1 cellular context compared by ENCODE assay signal in the genomic region with DNA sequence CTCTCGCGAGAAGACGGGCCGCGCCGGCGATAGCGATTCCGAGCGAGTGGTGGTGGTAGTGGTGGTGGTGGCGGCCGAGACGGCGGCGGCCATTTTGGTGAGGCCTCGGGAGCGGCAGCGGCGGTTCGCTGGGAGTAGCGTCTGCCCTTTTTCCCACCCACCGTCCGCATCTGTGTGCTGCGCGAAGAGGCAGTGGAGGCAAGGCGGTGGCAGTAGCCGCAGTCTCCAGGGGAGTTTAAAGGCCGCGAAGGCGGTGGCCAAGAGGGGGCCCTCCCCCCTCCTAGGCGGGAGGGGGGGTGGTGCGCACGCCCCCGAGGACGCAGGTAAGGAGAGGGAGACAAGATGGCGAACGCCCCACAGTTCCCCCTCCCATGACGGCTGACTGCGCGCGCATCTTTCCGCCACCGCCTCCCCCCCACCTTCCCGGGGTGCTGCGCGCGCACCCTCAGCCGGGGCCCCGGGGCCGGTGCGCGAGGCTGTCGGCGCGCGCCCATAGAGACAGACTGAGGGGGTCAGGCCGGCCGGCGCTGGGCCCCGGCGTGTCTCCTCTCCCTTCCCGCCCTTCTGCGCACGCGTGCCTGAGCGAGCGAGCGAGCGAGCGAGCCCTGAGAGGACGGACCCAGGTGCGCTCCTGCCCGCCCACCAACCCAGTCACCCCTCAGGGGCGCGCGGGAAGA.
TF ChIP-seq lines count a peak whose summit lies in the region.

No MANE protein-coding gene starts in this region.

TF ChIP-seq in HepG2, 621 proteins besides CTCF, POLR2A, EP300 and RAD21 (continued from another document and continues in another):
- TF ChIP-seq, protein P1, sequence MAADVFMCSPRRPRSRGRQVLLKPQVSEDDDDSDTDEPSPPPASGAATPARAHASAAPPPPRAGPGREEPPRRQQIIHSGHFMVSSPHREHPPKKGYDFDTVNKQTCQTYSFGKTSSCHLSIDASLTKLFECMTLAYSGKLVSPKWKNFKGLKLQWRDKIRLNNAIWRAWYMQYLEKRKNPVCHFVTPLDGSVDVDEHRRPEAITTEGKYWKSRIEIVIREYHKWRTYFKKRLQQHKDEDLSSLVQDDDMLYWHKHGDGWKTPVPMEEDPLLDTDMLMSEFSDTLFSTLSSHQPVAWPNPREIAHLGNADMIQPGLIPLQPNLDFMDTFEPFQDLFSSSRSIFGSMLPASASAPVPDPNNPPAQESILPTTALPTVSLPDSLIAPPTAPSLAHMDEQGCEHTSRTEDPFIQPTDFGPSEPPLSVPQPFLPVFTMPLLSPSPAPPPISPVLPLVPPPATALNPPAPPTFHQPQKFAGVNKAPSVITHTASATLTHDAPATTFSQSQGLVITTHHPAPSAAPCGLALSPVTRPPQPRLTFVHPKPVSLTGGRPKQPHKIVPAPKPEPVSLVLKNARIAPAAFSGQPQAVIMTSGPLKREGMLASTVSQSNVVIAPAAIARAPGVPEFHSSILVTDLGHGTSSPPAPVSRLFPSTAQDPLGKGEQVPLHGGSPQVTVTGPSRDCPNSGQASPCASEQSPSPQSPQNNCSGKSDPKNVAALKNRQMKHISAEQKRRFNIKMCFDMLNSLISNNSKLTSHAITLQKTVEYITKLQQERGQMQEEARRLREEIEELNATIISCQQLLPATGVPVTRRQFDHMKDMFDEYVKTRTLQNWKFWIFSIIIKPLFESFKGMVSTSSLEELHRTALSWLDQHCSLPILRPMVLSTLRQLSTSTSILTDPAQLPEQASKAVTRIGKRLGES (CRISPR knock-in tag; IDR thresholded peaks at IDR 0.05; ENCODE audit: borderline replicate concordance), result no peak
- TF ChIP-seq RARA (CRISPR knock-in tag; IDR thresholded peaks at IDR 0.05), result no peak; the same call in 1 of the 2 replicates
- TF ChIP-seq ZNF556 (CRISPR knock-in tag; IDR thresholded peaks at IDR 0.05; ENCODE audit: borderline replicate concordance), result peak; percentile 43
- no peak for TF ChIP-seq MED8 (CRISPR knock-in tag; IDR thresholded peaks at IDR 0.05; ENCODE audit: insufficient replicate concordance)
- TF ChIP-seq, protein P2, sequence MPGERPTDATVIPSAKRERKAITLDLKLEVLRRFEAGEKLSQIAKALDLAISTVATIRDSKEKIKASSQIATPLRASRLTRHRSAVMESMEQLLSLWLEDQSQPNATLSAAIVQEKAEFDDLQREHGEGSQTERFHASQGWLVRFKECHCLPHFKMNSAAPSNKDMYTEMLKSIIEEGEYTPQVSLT (CRISPR knock-in tag; IDR thresholded peaks at IDR 0.05; ENCODE audit: borderline replicate concordance, low read depth), result no peak
- no peak for TF ChIP-seq HOXA7 (CRISPR knock-in tag; IDR thresholded peaks at IDR 0.05)
- TF ChIP-seq, protein P3, sequence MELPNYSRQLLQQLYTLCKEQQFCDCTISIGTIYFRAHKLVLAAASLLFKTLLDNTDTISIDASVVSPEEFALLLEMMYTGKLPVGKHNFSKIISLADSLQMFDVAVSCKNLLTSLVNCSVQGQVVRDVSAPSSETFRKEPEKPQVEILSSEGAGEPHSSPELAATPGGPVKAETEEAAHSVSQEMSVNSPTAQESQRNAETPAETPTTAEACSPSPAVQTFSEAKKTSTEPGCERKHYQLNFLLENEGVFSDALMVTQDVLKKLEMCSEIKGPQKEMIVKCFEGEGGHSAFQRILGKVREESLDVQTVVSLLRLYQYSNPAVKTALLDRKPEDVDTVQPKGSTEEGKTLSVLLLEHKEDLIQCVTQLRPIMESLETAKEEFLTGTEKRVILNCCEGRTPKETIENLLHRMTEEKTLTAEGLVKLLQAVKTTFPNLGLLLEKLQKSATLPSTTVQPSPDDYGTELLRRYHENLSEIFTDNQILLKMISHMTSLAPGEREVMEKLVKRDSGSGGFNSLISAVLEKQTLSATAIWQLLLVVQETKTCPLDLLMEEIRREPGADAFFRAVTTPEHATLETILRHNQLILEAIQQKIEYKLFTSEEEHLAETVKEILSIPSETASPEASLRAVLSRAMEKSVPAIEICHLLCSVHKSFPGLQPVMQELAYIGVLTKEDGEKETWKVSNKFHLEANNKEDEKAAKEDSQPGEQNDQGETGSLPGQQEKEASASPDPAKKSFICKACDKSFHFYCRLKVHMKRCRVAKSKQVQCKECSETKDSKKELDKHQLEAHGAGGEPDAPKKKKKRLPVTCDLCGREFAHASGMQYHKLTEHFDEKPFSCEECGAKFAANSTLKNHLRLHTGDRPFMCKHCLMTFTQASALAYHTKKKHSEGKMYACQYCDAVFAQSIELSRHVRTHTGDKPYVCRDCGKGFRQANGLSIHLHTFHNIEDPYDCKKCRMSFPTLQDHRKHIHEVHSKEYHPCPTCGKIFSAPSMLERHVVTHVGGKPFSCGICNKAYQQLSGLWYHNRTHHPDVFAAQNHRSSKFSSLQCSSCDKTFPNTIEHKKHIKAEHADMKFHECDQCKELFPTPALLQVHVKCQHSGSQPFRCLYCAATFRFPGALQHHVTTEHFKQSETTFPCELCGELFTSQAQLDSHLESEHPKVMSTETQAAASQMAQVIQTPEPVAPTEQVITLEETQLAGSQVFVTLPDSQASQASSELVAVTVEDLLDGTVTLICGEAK (IDR thresholded peaks at IDR 0.05), result no peak
- TF ChIP-seq, protein P3 (CRISPR knock-in tag; IDR thresholded peaks at IDR 0.05), result no peak; the same call in none of the 2 replicates
- no peak for TF ChIP-seq LCORL (IDR thresholded peaks at IDR 0.05)
- TF ChIP-seq LCORL (CRISPR knock-in tag; IDR thresholded peaks at IDR 0.05), result no peak; the same call in 1 of the 2 replicates
- TF ChIP-seq RCOR2 (CRISPR knock-in tag; IDR thresholded peaks at IDR 0.05), result no peak; the same call in 1 of the 2 replicates
- TF ChIP-seq, protein P4, sequence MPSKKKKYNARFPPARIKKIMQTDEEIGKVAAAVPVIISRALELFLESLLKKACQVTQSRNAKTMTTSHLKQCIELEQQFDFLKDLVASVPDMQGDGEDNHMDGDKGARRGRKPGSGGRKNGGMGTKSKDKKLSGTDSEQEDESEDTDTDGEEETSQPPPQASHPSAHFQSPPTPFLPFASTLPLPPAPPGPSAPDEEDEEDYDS (CRISPR knock-in tag; IDR thresholded peaks at IDR 0.05), result peak; percentile 82
- TF ChIP-seq, protein P5, sequence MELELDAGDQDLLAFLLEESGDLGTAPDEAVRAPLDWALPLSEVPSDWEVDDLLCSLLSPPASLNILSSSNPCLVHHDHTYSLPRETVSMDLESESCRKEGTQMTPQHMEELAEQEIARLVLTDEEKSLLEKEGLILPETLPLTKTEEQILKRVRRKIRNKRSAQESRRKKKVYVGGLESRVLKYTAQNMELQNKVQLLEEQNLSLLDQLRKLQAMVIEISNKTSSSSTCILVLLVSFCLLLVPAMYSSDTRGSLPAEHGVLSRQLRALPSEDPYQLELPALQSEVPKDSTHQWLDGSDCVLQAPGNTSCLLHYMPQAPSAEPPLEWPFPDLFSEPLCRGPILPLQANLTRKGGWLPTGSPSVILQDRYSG (CRISPR knock-in tag; IDR thresholded peaks at IDR 0.05), result no peak
- TF ChIP-seq ZNF549 (CRISPR knock-in tag; IDR thresholded peaks at IDR 0.05), result no peak
- TF ChIP-seq, protein P6, sequence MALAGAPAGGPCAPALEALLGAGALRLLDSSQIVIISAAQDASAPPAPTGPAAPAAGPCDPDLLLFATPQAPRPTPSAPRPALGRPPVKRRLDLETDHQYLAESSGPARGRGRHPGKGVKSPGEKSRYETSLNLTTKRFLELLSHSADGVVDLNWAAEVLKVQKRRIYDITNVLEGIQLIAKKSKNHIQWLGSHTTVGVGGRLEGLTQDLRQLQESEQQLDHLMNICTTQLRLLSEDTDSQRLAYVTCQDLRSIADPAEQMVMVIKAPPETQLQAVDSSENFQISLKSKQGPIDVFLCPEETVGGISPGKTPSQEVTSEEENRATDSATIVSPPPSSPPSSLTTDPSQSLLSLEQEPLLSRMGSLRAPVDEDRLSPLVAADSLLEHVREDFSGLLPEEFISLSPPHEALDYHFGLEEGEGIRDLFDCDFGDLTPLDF (CRISPR knock-in tag; IDR thresholded peaks at IDR 0.05), result peak; percentile 83
- TF ChIP-seq ZFP37 (CRISPR knock-in tag; IDR thresholded peaks at IDR 0.05; ENCODE audit: borderline replicate concordance), result peak; percentile 90
- TF ChIP-seq ZNF263 (CRISPR knock-in tag; IDR thresholded peaks at IDR 0.05), result no peak
- TF ChIP-seq TBX3 (IDR thresholded peaks at IDR 0.05; ENCODE audit: borderline replicate concordance), result peak; percentile 74; the same call in 1 of the 2 replicates
- TF ChIP-seq YEATS4 (CRISPR knock-in tag; IDR thresholded peaks at IDR 0.05; ENCODE audit: borderline replicate concordance), result peak; percentile 99
- TF ChIP-seq WIZ (CRISPR knock-in tag; IDR thresholded peaks at IDR 0.05), result peak; percentile 83; the same call in 1 of the 2 replicates
- TF ChIP-seq SRSF9 (IDR thresholded peaks at IDR 0.05; ENCODE audit: borderline replicate concordance, insufficient read depth, low read depth, low read length, poor library complexity, severe bottlenecking), result no peak
- TF ChIP-seq ZMAT3 (CRISPR knock-in tag; conservative IDR thresholded peaks at IDR 0.05), result peak; percentile 78
- TF ChIP-seq FOXA3 (CRISPR knock-in tag; IDR thresholded peaks at IDR 0.05), result peak; percentile 72
- peak; percentile 42 for TF ChIP-seq PTBP1 (IDR thresholded peaks at IDR 0.05; ENCODE audit: low read depth, low read length, poor library complexity, severe bottlenecking)
- TF ChIP-seq ARHGAP35 (CRISPR knock-in tag; IDR thresholded peaks at IDR 0.05; ENCODE audit: borderline replicate concordance), result peak; percentile 84; the same call in 1 of the 2 replicates
- no peak for TF ChIP-seq ATM (IDR thresholded peaks at IDR 0.05; ENCODE audit: borderline replicate concordance)
- TF ChIP-seq, protein P7, sequence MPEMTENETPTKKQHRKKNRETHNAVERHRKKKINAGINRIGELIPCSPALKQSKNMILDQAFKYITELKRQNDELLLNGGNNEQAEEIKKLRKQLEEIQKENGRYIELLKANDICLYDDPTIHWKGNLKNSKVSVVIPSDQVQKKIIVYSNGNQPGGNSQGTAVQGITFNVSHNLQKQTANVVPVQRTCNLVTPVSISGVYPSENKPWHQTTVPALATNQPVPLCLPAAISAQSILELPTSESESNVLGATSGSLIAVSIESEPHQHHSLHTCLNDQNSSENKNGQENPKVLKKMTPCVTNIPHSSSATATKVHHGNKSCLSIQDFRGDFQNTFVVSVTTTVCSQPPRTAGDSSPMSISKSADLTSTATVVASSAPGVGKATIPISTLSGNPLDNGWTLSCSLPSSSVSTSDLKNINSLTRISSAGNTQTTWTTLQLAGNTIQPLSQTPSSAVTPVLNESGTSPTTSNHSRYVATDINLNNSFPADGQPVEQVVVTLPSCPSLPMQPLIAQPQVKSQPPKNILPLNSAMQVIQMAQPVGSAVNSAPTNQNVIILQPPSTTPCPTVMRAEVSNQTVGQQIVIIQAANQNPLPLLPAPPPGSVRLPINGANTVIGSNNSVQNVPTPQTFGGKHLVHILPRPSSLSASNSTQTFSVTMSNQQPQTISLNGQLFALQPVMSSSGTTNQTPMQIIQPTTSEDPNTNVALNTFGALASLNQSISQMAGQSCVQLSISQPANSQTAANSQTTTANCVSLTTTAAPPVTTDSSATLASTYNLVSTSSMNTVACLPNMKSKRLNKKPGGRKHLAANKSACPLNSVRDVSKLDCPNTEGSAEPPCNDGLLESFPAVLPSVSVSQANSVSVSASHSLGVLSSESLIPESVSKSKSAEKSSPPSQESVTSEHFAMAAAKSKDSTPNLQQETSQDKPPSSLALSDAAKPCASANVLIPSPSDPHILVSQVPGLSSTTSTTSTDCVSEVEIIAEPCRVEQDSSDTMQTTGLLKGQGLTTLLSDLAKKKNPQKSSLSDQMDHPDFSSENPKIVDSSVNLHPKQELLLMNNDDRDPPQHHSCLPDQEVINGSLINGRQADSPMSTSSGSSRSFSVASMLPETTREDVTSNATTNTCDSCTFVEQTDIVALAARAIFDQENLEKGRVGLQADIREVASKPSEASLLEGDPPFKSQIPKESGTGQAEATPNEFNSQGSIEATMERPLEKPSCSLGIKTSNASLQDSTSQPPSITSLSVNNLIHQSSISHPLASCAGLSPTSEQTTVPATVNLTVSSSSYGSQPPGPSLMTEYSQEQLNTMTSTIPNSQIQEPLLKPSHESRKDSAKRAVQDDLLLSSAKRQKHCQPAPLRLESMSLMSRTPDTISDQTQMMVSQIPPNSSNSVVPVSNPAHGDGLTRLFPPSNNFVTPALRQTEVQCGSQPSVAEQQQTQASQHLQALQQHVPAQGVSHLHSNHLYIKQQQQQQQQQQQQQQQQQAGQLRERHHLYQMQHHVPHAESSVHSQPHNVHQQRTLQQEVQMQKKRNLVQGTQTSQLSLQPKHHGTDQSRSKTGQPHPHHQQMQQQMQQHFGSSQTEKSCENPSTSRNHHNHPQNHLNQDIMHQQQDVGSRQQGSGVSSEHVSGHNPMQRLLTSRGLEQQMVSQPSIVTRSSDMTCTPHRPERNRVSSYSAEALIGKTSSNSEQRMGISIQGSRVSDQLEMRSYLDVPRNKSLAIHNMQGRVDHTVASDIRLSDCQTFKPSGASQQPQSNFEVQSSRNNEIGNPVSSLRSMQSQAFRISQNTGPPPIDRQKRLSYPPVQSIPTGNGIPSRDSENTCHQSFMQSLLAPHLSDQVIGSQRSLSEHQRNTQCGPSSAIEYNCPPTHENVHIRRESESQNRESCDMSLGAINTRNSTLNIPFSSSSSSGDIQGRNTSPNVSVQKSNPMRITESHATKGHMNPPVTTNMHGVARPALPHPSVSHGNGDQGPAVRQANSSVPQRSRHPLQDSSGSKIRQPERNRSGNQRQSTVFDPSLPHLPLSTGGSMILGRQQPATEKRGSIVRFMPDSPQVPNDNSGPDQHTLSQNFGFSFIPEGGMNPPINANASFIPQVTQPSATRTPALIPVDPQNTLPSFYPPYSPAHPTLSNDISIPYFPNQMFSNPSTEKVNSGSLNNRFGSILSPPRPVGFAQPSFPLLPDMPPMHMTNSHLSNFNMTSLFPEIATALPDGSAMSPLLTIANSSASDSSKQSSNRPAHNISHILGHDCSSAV (CRISPR knock-in tag; IDR thresholded peaks at IDR 0.05; ENCODE audit: borderline replicate concordance), result no peak
- peak; percentile 87 for TF ChIP-seq ZNF331 (CRISPR knock-in tag; IDR thresholded peaks at IDR 0.05)
- peak; percentile 65 for TF ChIP-seq ZFP1 (CRISPR knock-in tag; IDR thresholded peaks at IDR 0.05)
- TF ChIP-seq MTA1 (CRISPR knock-in tag; IDR thresholded peaks at IDR 0.05; ENCODE audit: borderline replicate concordance), result peak; percentile 61; the same call in 1 of the 2 replicates
